2 cellular contexts compared by ENCODE assay signal in genomic region chr7:112757337-112757736, GRCh38.
TF ChIP-seq lines count a peak whose summit lies in the region.

No MANE protein-coding gene starts in this region.

TF ChIP-seq in GM12878, 131 proteins besides CTCF, POLR2A, EP300 and RAD21:
- TF ChIP-seq HSF1 (IDR thresholded peaks at IDR 0.05; ENCODE audit: low read depth, low read length) (no peak), BCLAF1 (IDR thresholded peaks at IDR 0.05) (no peak), PML (IDR thresholded peaks at IDR 0.05; ENCODE audit: low read length) (no peak), SRF (IDR thresholded peaks at IDR 0.05; ENCODE audit: low read depth in 2 of 2, low read length in 2 of 2) (no peak), ZNF622 (IDR thresholded peaks at IDR 0.05) (no peak), NR2F1 (conservative IDR thresholded peaks at IDR 0.05) (peak; percentile 55), YY1 (IDR thresholded peaks at IDR 0.05; ENCODE audit: low read depth, low read length) (no peak)
- TF ChIP-seq, protein P1, sequence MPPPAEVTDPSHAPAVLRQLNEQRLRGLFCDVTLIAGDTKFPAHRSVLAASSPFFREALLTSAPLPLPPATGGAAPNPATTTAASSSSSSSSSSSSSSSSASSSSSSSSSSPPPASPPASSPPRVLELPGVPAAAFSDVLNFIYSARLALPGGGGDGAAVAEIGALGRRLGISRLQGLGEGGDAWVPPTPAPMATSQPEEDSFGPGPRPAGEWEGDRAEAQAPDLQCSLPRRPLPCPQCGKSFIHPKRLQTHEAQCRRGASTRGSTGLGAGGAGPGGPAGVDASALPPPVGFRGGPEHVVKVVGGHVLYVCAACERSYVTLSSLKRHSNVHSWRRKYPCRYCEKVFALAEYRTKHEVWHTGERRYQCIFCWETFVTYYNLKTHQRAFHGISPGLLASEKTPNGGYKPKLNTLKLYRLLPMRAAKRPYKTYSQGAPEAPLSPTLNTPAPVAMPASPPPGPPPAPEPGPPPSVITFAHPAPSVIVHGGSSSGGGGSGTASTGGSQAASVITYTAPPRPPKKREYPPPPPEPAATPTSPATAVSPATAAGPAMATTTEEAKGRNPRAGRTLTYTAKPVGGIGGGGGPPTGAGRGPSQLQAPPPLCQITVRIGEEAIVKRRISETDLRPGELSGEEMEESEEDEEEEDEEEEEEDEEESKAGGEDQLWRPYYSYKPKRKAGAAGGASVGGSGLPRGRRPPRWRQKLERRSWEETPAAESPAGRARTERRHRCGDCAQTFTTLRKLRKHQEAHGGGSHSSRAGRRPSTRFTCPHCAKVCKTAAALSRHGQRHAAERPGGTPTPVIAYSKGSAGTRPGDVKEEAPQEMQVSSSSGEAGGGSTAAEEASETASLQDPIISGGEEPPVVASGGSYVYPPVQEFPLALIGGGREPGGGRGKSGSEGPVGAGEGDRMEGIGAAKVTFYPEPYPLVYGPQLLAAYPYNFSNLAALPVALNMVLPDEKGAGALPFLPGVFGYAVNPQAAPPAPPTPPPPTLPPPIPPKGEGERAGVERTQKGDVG (CRISPR knock-in tag; IDR thresholded peaks at IDR 0.05): no peak

TF ChIP-seq in GM23338, 12 proteins besides CTCF, POLR2A, EP300 and RAD21 (continued from another document):
- no peak for TF ChIP-seq REST (IDR thresholded peaks at IDR 0.05; ENCODE audit: unreplicated experiment)
- no peak for TF ChIP-seq CREB1 (CRISPR knock-in tag; IDR thresholded peaks at IDR 0.05; ENCODE audit: low read depth)
- no peak for TF ChIP-seq ZNF462 (CRISPR knock-in tag; IDR thresholded peaks at IDR 0.05)
- TF ChIP-seq EZH2 (IDR thresholded peaks at IDR 0.05; ENCODE audit: low read depth, unreplicated experiment): no peak
- TF ChIP-seq NANOG (IDR thresholded peaks at IDR 0.05; ENCODE audit: borderline replicate concordance): no peak
- no peak for TF ChIP-seq POLR2AphosphoS5 (IDR thresholded peaks at IDR 0.05; ENCODE audit: low read depth)
- no peak for TF ChIP-seq EZH2phosphoT487 (IDR thresholded peaks at IDR 0.05; ENCODE audit: unreplicated experiment)
- TF ChIP-seq JUNB (IDR thresholded peaks at IDR 0.05; ENCODE audit: unreplicated experiment): no peak
- TF ChIP-seq ZNF331 (CRISPR knock-in tag; IDR thresholded peaks at IDR 0.05; ENCODE audit: low read depth): no peak
- no peak for TF ChIP-seq ETS1 (IDR thresholded peaks at IDR 0.05)
